20 cellular contexts compared by ENCODE assay signal in the genomic region with DNA sequence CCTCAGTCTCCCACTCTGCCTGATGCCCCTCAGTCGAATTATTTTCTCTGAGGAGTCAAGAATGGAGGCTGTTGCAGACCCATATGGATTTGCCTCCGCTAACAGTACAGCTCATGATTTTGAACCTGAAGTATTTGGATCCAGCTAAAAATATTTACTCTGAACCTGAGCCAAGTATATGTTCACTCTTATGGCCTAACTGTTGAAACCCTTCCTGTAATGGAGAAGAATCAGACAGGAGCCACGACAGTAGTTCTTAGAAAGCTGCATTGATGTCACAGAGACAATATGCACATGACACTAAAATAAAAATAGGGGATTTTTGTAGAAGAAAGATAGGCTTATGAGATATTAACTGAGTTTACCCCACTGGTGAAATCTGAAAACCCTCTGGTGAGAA.
A peak's percentile ranks its signal among the peaks of the same experiment; 100 is the strongest.
DNase-seq lines count a peak whose midpoint lies in the region; ATAC-seq and TF ChIP-seq lines count a peak whose summit lies in the region.
"Had no signal": no experiment of that assay in that cellular context is flagged by ENCODE, and none has a peak within 500 bp of the region (broad histone marks: within the 10 kb centered on the region; RNA-seq: fewer than 3 reads in every experiment).

No MANE protein-coding gene starts in this region.

- no peaks in the 10 kb centered on the region for H3K27me3 Mint-ChIP-seq in activated naive CD8-positive, alpha-beta T cell treated with anti-CD3 and anti-CD28 coated beads for 36 hours
- H3K27me3 Mint-ChIP-seq: CD4-positive, alpha-beta memory T cell had no signal

- H3K4me3 Mint-ChIP-seq in activated naive CD8-positive, alpha-beta T cell treated with anti-CD3 and anti-CD28 coated beads for 36 hours: no peak overlapping the region
- H3K4me3 Mint-ChIP-seq: CD14-positive monocyte; CD4-positive, alpha-beta memory T cell; HFFc6 had no signal

- DNase-seq in NCI-H1092 treated with DMSO at 0.1 percent for 48 hours (lab: John Stamatoyannopoulos, UW) (peak; percentile 5), NCI-H1092 (lab: John Stamatoyannopoulos, UW) (no peak), choroid plexus epithelial cell (ENCODE audit: low read depth) (peak; percentile 66), iris pigment epithelial cell (ENCODE audit: low read depth) (peak; percentile 42), GM19238 (ENCODE audit: insufficient read length, low spot score) (no peak)
- no peak for DNase-seq in activated naive CD8-positive, alpha-beta T cell treated with anti-CD3 and anti-CD28 coated beads for 36 hours
- DNase-seq: 8988T; CD4-positive, alpha-beta memory T cell; DMS153; DND-41; EL; GOT3; H7; HFFc6; IMR-90 had no signal

- H3K9me3 Mint-ChIP-seq in activated naive CD8-positive, alpha-beta T cell treated with anti-CD3 and anti-CD28 coated beads for 36 hours: peaks cover 12% of the 10 kb centered on the region

- TF ChIP-seq CTCF in choroid plexus epithelial cell (conservative IDR thresholded peaks at IDR 0.05; ENCODE audit: low read depth, low read length): no peak

- H3K4me3 ChIP-seq in choroid plexus epithelial cell (ENCODE audit: low read depth, low read length): no peak overlapping the region
- H3K4me3 ChIP-seq: BLaER1, GM12878 had no signal

- H3K4me1 Mint-ChIP-seq in activated naive CD8-positive, alpha-beta T cell treated with anti-CD3 and anti-CD28 coated beads for 36 hours: no peaks in the 10 kb centered on the region
- H3K4me1 Mint-ChIP-seq: CD14-positive monocyte; CD4-positive, alpha-beta memory T cell had no signal

- no peaks in the 10 kb centered on the region for H3K36me3 Mint-ChIP-seq in activated naive CD8-positive, alpha-beta T cell treated with anti-CD3 and anti-CD28 coated beads for 36 hours
- H3K36me3 Mint-ChIP-seq: CD14-positive monocyte; CD4-positive, alpha-beta memory T cell had no signal

- no peak overlapping the region for H3K27ac Mint-ChIP-seq in activated naive CD8-positive, alpha-beta T cell treated with anti-CD3 and anti-CD28 coated beads for 36 hours
- H3K27ac Mint-ChIP-seq: CD14-positive monocyte; CD4-positive, alpha-beta memory T cell; HFFc6 had no signal

- ATAC-seq in HG02571 (IDR thresholded peaks at IDR 0.05; ENCODE audit: unreplicated experiment): no peak
- ATAC-seq: GM12878, HCT116 had no signal

Comparison
In these comparisons a context has a peak if more than half of its experiments do, and no peak if none do; other contexts are left out.
1. DNase-seq: peak in NCI-H1092 treated with DMSO at 0.1 percent for 48 hours (single experiment), choroid plexus epithelial cell (single experiment) and iris pigment epithelial cell (single experiment); none in NCI-H1092 (single experiment), GM19238 (single experiment) and activated naive CD8-positive, alpha-beta T cell treated with anti-CD3 and anti-CD28 coated beads for 36 hours (single experiment).